Comparison of ENCODE assay signal across 25 cellular contexts in the genomic region with DNA sequence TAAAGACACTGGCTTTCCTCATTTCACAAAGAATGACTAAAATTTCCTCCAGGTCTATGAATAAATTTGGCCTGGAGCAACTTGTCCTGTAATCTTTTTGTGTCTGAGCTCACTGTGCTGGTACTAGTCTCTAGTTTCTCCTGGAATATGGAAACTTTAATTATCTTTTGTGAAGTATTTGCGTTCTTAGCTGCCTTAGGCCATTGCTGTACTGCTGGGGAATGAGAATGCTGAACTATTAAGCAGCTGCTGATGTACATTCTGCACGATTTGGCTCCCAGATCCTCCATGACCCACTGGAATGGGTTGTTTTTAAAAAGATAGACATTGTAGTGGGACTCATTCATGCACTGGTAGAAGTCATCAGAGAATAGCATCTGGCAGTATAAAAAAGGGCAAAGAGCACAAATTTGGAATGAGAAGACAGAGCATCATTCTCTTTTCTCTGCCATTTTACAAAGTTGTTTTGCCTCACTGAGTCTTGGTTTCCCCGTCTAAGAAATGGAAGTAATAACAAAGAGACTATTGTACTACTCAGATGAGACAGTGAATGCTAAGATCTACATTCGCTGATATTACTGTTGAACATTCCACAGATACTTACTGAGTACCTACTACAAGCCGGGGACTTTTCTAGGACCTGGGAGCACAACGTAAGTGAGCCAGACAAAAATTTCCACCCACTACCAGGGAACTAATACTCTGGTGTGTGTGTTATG.
"Had no signal": no experiment of that assay in that cellular context is flagged by ENCODE, and none has a peak within 500 bp of the region (broad histone marks: within the 10 kb centered on the region; RNA-seq: fewer than 3 reads in every experiment).

No MANE protein-coding gene starts in this region.

- H3K27ac ChIP-seq: esophagus muscularis mucosa, foreskin keratinocyte, heart right ventricle, left lung, lower lobe of right lung, pancreas, spleen, suprapubic skin, tibial artery had no signal

- H3K27me3 ChIP-seq: esophagus muscularis mucosa, foreskin keratinocyte, heart right ventricle, left lung, pancreas, spleen, suprapubic skin, tibial artery had no signal

- DNase-seq: activated CD4-positive, alpha-beta memory T cell treated with anti-CD3 and anti-CD28 coated beads, Interleukin-2, amount 10 ng/mL, durations not matched to agents 7 days and 5 days; activated CD4-positive, alpha-beta T cell treated with anti-CD3 and anti-CD28 coated beads for 1 hour; activated CD4-positive, alpha-beta T cell treated with anti-CD3 and anti-CD28 coated beads, Interleukin-2, amount 10 ng/mL, durations not matched to agents 7 days and 5 days; activated CD8-positive, alpha-beta memory T cell treated with anti-CD3 and anti-CD28 coated beads, Interleukin-2, amount 50 U/mL, for 48 hours; activated gamma-delta T cell; activated naive CD8-positive, alpha-beta T cell treated with anti-CD3 and anti-CD28 coated beads, Interleukin-2, amount 50 U/mL, for 24 hours; activated T-cell treated with anti-CD3 and anti-CD28 coated beads, Interleukin-2, amount 50 U/mL, for 24 hours; amygdala; caudate nucleus; endodermal cell; foreskin keratinocyte; heart right ventricle; kidney glomerular epithelial cell; left lung; lower lobe of right lung; mesenchymal stem cell; natural killer cell; pancreas; right cardiac atrium; spleen; stimulated activated naive CD4-positive, alpha-beta T cell; T-helper 9 cell; tibial artery had no signal

- H3K36me3 ChIP-seq: esophagus muscularis mucosa, heart right ventricle, left lung, lower lobe of right lung, pancreas, spleen, suprapubic skin, tibial artery had no signal

- H3K4me3 ChIP-seq: esophagus muscularis mucosa, heart right ventricle, left lung, lower lobe of right lung, pancreas, spleen, suprapubic skin, tibial artery had no signal

- H3K4me1 ChIP-seq: esophagus muscularis mucosa, foreskin keratinocyte, heart right ventricle, left lung, lower lobe of right lung, pancreas, spleen, suprapubic skin, tibial artery had no signal

- H3K9me3 ChIP-seq: esophagus muscularis mucosa, lower lobe of right lung, pancreas, suprapubic skin, tibial artery had no signal
